1 cellular context compared by ENCODE assay signal in genomic region chr20:33897313-33897912, GRCh38.
A peak's percentile ranks its signal among the peaks of the same experiment; 100 is the strongest.
TF ChIP-seq lines count a peak whose summit lies in the region.

No MANE protein-coding gene starts in this region.

TF ChIP-seq in HepG2, 621 proteins besides CTCF, POLR2A, EP300 and RAD21 (continued from another document):
- TF ChIP-seq ZNF512B (CRISPR knock-in tag; IDR thresholded peaks at IDR 0.05; ENCODE audit: borderline replicate concordance) (no peak), FOXK1 (CRISPR knock-in tag; IDR thresholded peaks at IDR 0.05; ENCODE audit: borderline replicate concordance, low read depth) (no peak), TFDP2 (CRISPR knock-in tag; IDR thresholded peaks at IDR 0.05) (no peak), MLX (CRISPR knock-in tag; IDR thresholded peaks at IDR 0.05) (no peak), SATB2 (CRISPR knock-in tag; IDR thresholded peaks at IDR 0.05) (no peak), NFE2 (CRISPR knock-in tag; IDR thresholded peaks at IDR 0.05) (no peak), SMAD3 (CRISPR knock-in tag; IDR thresholded peaks at IDR 0.05) (no peak), ZSCAN30 (CRISPR knock-in tag; IDR thresholded peaks at IDR 0.05) (no peak), GLI4 (CRISPR knock-in tag; IDR thresholded peaks at IDR 0.05; ENCODE audit: borderline replicate concordance) (0 out of 2 replicates have a peak, but pooled peaks have one; percentile 24), HMGXB4 (CRISPR knock-in tag; IDR thresholded peaks at IDR 0.05; ENCODE audit: borderline replicate concordance in 1 of 2, low read depth in 1 of 2) (0 out of 4 replicates have a peak, but pooled peaks of 1 of the 2 experiments have one; percentile 32), HOXA9 (CRISPR knock-in tag; IDR thresholded peaks at IDR 0.05; ENCODE audit: borderline replicate concordance) (no peak), PHF20 (CRISPR knock-in tag; IDR thresholded peaks at IDR 0.05) (no peak), KAT8 (CRISPR knock-in tag; IDR thresholded peaks at IDR 0.05) (0 out of 2 replicates have a peak, but pooled peaks have one; percentile 21), TERF1 (CRISPR knock-in tag; IDR thresholded peaks at IDR 0.05) (no peak), ARID5B (CRISPR knock-in tag; IDR thresholded peaks at IDR 0.05) (no peak), HNF1B (CRISPR knock-in tag; IDR thresholded peaks at IDR 0.05) (no peak), PHF8 (CRISPR knock-in tag; IDR thresholded peaks at IDR 0.05) (no peak), DNMT1 (CRISPR knock-in tag; IDR thresholded peaks at IDR 0.05) (no peak), UBTF (CRISPR knock-in tag; IDR thresholded peaks at IDR 0.05) (no peak)
